Comparison of ENCODE assay signal across 8 cellular contexts in genomic region chr2:43227830-43228280, GRCh38. TPM values are rescaled to one million over a fixed set of nuclear protein-coding genes. Genes with fewer than 3 reads are reported as not detected.
DNase-seq lines count a peak whose midpoint lies in the region; ATAC-seq and TF ChIP-seq lines count a peak whose summit lies in the region.

No MANE protein-coding gene starts in this region.

- peak overlapping the region; percentile 26 to 69 for H2BK12ac ChIP-seq in mesenchymal stem cell (ENCODE audit: low read length in 2 of 2)

- BruUV-seq in HCT116 (replicated peaks; lab: Mats Ljungman, UMichigan) = no TSS peak

- peak overlapping the region; percentile 80 for H2AK5ac ChIP-seq in mesenchymal stem cell (ENCODE audit: low read length, severe bottlenecking)

- TF ChIP-seq POLR2A in HCT116 (IDR thresholded peaks at IDR 0.05; ENCODE audit: borderline replicate concordance, extremely low read depth, insufficient read depth, insufficient read length) = no peak
- no peak for TF ChIP-seq POLR2A in body of pancreas (IDR thresholded peaks at IDR 0.05)

- no peak overlapping the region for H2AFZ ChIP-seq in HCT116 (ENCODE audit: low read depth, low read length, poor library complexity, severe bottlenecking)
- H2AFZ ChIP-seq in mesenchymal stem cell (ENCODE audit: low read depth, low read length) = no peak overlapping the region

- peak overlapping the region; percentile 89 for H2BK120ac ChIP-seq in mesenchymal stem cell (ENCODE audit: low read depth, low read length)

- no peak for ATAC-seq in HCT116
- no peak for ATAC-seq in body of pancreas
- ATAC-seq in aorta (ENCODE audit: low FRiP score) = peak; percentile 0

- DNase-seq in AG09309 (ENCODE audit: low read depth) (no peak), HCT116 (ENCODE audit: low read depth, low spot score) (no peak), body of pancreas (peak in 1 of 4 donors; percentile 69), mesenchymal stem cell (no peak), aorta (no peak), HuH-7 (ENCODE audit: low spot score) (no peak), posterior vena cava (ENCODE audit: low spot score) (no peak), head of caudate nucleus (no peak)

- no peak for TF ChIP-seq RAD21 in HCT116 (IDR thresholded peaks at IDR 0.05; ENCODE audit: low read depth)

- peak overlapping the region; percentile 92 for H3K4me2 ChIP-seq in HCT116 (ENCODE audit: low read length)
- H3K4me2 ChIP-seq in mesenchymal stem cell (ENCODE audit: low read length, poor library complexity, severe bottlenecking) = peak overlapping the region; percentile 96

- H3K23ac ChIP-seq in mesenchymal stem cell (ENCODE audit: low read length in 2 of 2) = no peak overlapping the region

- H3K14ac ChIP-seq in mesenchymal stem cell (ENCODE audit: low read length in 2 of 2) = peak overlapping the region in 1 of 2 experiments; percentile 97

- no peaks in the 10 kb centered on the region for H3K27me3 ChIP-seq in HCT116 (ENCODE audit: insufficient read depth, low read length)
- H3K27me3 ChIP-seq in body of pancreas = no peaks in the 10 kb centered on the region
- H3K27me3 ChIP-seq in mesenchymal stem cell (ENCODE audit: control insufficient read depth in 1 of 2, insufficient read depth in 1 of 2, low read length in 2 of 2) = no peaks in the 10 kb centered on the region
- no peaks in the 10 kb centered on the region for H3K27me3 ChIP-seq in aorta (ENCODE audit: control insufficient read depth in 1 of 2, insufficient read depth in 2 of 2, low read length in 1 of 2)

- H4K20me1 ChIP-seq in HCT116 (ENCODE audit: insufficient read depth) = no peaks in the 10 kb centered on the region

- WGBS in body of pancreas, 2 donors = 1 to 4% methylated on average over 5 to 10 of the region's 10 CpGs
- 8% methylated on average over 9 of the region's 10 CpGs for WGBS in mesenchymal stem cell
- WGBS in aorta, 2 donors = 0% methylated on average over 10 of the region's 10 CpGs

- no peaks in the 10 kb centered on the region for H3K9me2 ChIP-seq in HCT116 (ENCODE audit: insufficient read depth)

- H3K9ac ChIP-seq in HCT116 (ENCODE audit: low read length) = peak overlapping the region; percentile 96
- H3K9ac ChIP-seq in mesenchymal stem cell (ENCODE audit: low read length) = peak overlapping the region; percentile 96

- POLR2A ChIA-PET in HCT116 (lab: Charles Lee) = interaction anchor here (1.2 to 2.4 kb wide), 2 partner anchors 97 to 212 kb away, joined by 3 to 7 read pairs; no protein-coding TSS in a partner anchor

- H3K4me1 ChIP-seq in HCT116 (ENCODE audit: control insufficient read depth in 1 of 2, insufficient read depth in 2 of 2, low read length in 2 of 2) = peaks cover 30 to 35% of the 10 kb centered on the region in 2 experiments
- H3K4me1 ChIP-seq in body of pancreas = peaks cover 27% of the 10 kb centered on the region
- H3K4me1 ChIP-seq in mesenchymal stem cell (ENCODE audit: control insufficient read depth, insufficient read depth, low read depth, low read length) = peaks cover 12% of the 10 kb centered on the region
- H3K4me1 ChIP-seq in aorta (ENCODE audit: control insufficient read depth in 1 of 2, insufficient read depth in 2 of 2, low read length in 2 of 2) = no peaks in the 10 kb centered on the region

- RAD21 ChIA-PET in HCT116 (lab: Charles Lee; ENCODE audit: low non-redundant PET in 1 of 2, low total read pairs in 2 of 2, uncharacterized antibody in 2 of 2, unreplicated experiment in 2 of 2) = interaction anchor here (1.2 to 1.6 kb wide), 2 partner anchors 9 to 97 kb away, joined by 3 to 5 read pairs; no protein-coding TSS in a partner anchor

- CTCF ChIA-PET in HCT116 (lab: Charles Lee) = interaction anchor here (1.4 to 4.1 kb wide), 9 partner anchors 12 to 280 kb away, joined by 4 to 35 read pairs (median 11); no protein-coding TSS in a partner anchor

- H3K79me1 ChIP-seq in mesenchymal stem cell (replicated peaks; ENCODE audit: low read length, poor library complexity, severe bottlenecking) = peaks cover 3% of the 10 kb centered on the region

- TF ChIP-seq CTCF in AG09309 (IDR thresholded peaks at IDR 0.05; ENCODE audit: control insufficient read depth, insufficient read depth, low read depth, low read length, missing control alignments) (no peak), HCT116 (IDR thresholded peaks at IDR 0.05 in 2 of 3, conservative IDR thresholded peaks at IDR 0.05 in 1 of 3; ENCODE audit: borderline replicate concordance in 1 of 3, insufficient read depth in 1 of 3, low read depth in 2 of 3, low read length in 2 of 3) (peak in 2 of 3 experiments; percentile 40 to 42; a peak in 1 of 6 replicates), body of pancreas (IDR thresholded peaks at IDR 0.05) (peak in 1 of 7 experiments; percentile 30)

- H3K27ac ChIP-seq in HCT116 (ENCODE audit: low read depth, low read length) = peak overlapping the region; percentile 93
- H3K27ac ChIP-seq in body of pancreas = peak overlapping the region; percentile 97 to 98 (median 97)
- peak overlapping the region; percentile 6 for H3K27ac ChIP-seq in mesenchymal stem cell (ENCODE audit: low read length, poor library complexity, severe bottlenecking)
- peak overlapping the region; percentile 71 to 94 for H3K27ac ChIP-seq in aorta (ENCODE audit: low read depth in 1 of 2, low read length in 2 of 2)

- peaks cover 10 to 16% of the 10 kb centered on the region in 2 experiments; a peak in 3 of 4 replicates for H3K36me3 ChIP-seq in HCT116 (ENCODE audit: control insufficient read depth in 1 of 2, insufficient read depth in 2 of 2, low read length in 2 of 2)
- peaks cover 1 to 8% of the 10 kb centered on the region in 2 donors for H3K36me3 ChIP-seq in body of pancreas (replicated peaks in 1 of 2; ENCODE audit: insufficient read depth in 1 of 2, low read depth in 2 of 2)
- peaks cover 21 to 32% of the 10 kb centered on the region in 2 experiments for H3K36me3 ChIP-seq in mesenchymal stem cell (ENCODE audit: control insufficient read depth in 1 of 2, insufficient read depth in 2 of 2, low read depth in 1 of 2, low read length in 2 of 2)
- peaks cover 0 to 10% of the 10 kb centered on the region in 2 donors for H3K36me3 ChIP-seq in aorta (ENCODE audit: control insufficient read depth in 1 of 2, insufficient read depth in 2 of 2, low read length in 1 of 2)

- intact Hi-C loops in HCT116 (cut with micrococcal nuclease) (loop anchor here (2.0 to 5.0 kb wide), 5 partner anchors 51 to 369 kb away; no protein-coding TSS in a partner anchor), body of pancreas (cut with DNase I) (no loop called here), aorta (cut with DNase I) (loop anchor here (2.0 to 10.0 kb wide), 8 partner anchors 74 to 1173 kb away; no protein-coding TSS in a partner anchor), posterior vena cava (cut with DNase I) (loop anchor here (5.0 to 10.0 kb wide), 7 partner anchors 203 to 1286 kb away; no protein-coding TSS in a partner anchor), head of caudate nucleus (cut with DNase I) (loop anchor here (2.0 to 5.0 kb wide), 4 partner anchors 127 to 416 kb away; no protein-coding TSS in a partner anchor)

- no peak overlapping the region for H2BK5ac ChIP-seq in mesenchymal stem cell (ENCODE audit: low read depth, low read length, poor library complexity, severe bottlenecking)

- H2BK15ac ChIP-seq in mesenchymal stem cell (ENCODE audit: low read depth, poor library complexity, severe bottlenecking) = peak overlapping the region; percentile 98

- H3K79me2 ChIP-seq in HCT116 (ENCODE audit: insufficient read depth, low read length) = peaks cover 31% of the 10 kb centered on the region

- peak overlapping the region; percentile 97 for H4K91ac ChIP-seq in mesenchymal stem cell (ENCODE audit: low read length)

- H4K8ac ChIP-seq in mesenchymal stem cell (ENCODE audit: low read length) = peak overlapping the region; percentile 94

- peak overlapping the region; percentile 98 for H3K18ac ChIP-seq in mesenchymal stem cell (ENCODE audit: low read depth in 1 of 2, low read length in 2 of 2)

- no peaks in the 10 kb centered on the region for H3K9me3 ChIP-seq in HCT116 (ENCODE audit: control insufficient read depth in 1 of 2, insufficient read depth in 1 of 2, low read depth in 1 of 2, low read length in 2 of 2)
- no peaks in the 10 kb centered on the region for H3K9me3 ChIP-seq in body of pancreas
- H3K9me3 ChIP-seq in mesenchymal stem cell (ENCODE audit: control insufficient read depth, low read length) = no peaks in the 10 kb centered on the region
- no peaks in the 10 kb centered on the region for H3K9me3 ChIP-seq in aorta (ENCODE audit: control insufficient read depth, low read length)

- H3K4me3 ChIP-seq in AG09309 (ENCODE audit: control insufficient read depth, low read depth, low read length) (peak overlapping the region; percentile 76), HCT116 (replicated peaks in 1 of 2; ENCODE audit: low read depth in 1 of 2, low read length in 2 of 2) (peak overlapping the region; percentile 70 to 84), body of pancreas (peak overlapping the region in 1 of 2 donors; percentile 59), mesenchymal stem cell (ENCODE audit: insufficient read depth in 1 of 2, low read depth in 1 of 2, low read length in 2 of 2) (peak overlapping the region; percentile 77 to 89), aorta (ENCODE audit: low read length in 2 of 2) (peak overlapping the region; percentile 44 to 54)

- peak overlapping the region; percentile 89 to 97 for H3K4ac ChIP-seq in mesenchymal stem cell (ENCODE audit: low read depth in 1 of 2, low read length in 2 of 2)

TF ChIP-seq in HCT116, 20 proteins besides CTCF, POLR2A, EP300 and RAD21 (continues in another document):
- TF ChIP-seq SIN3A (IDR thresholded peaks at IDR 0.05; ENCODE audit: low read depth) (no peak), TCF7L2 (IDR thresholded peaks at IDR 0.05; ENCODE audit: borderline replicate concordance, extremely low read depth, insufficient read depth, insufficient read length) (no peak), MAX (IDR thresholded peaks at IDR 0.05) (no peak), ELF1 (IDR thresholded peaks at IDR 0.05; ENCODE audit: borderline replicate concordance, low read depth) (no peak), ZNF274 (IDR thresholded peaks at IDR 0.05; ENCODE audit: low read depth, low read length) (no peak), JUND (IDR thresholded peaks at IDR 0.05) (no peak), ATF3 (IDR thresholded peaks at IDR 0.05) (no peak), ZFX (IDR thresholded peaks at IDR 0.05) (no peak)

RNA-seq across cellular contexts. Expression of gene ZFP36L2, which starts 1.4 kb away (rescaled TPM):
- total RNA-seq in HCT116 (2021; ENCODE audit: unreplicated experiment) = 30.3 TPM
- 15.7 and 29.3 TPM in 2 replicates for polyA plus RNA-seq in HCT116 (2012)
- 100 to 1,000 TPM in 1 of 2 donors, 10 to 100 TPM in 1; 57.1 to 116 TPM for total RNA-seq in body of pancreas
- polyA plus RNA-seq in mesenchymal stem cell (2013, experiment 1 of 2) = 88.2 TPM
- polyA plus RNA-seq in mesenchymal stem cell (2013, experiment 2 of 2) = 85.9 TPM
- total RNA-seq in aorta = 100 to 1,000 TPM; 180 to 231 TPM
- 100 to 1,000 TPM in 1 of 2 donors, 10 to 100 TPM in 1; 71.9 to 118 TPM for polyA plus RNA-seq in aorta
- total RNA-seq in posterior vena cava = 100 to 1,000 TPM; 123 to 148 TPM

Comparison
In these comparisons a context has a peak if more than half of its experiments do, and no peak if none do; other contexts are left out.
1. H3K27ac ChIP-seq: peak in every context shown above with its lines; median percentile 97 in body of pancreas; 93 in HCT116; 82 in aorta; 6 in mesenchymal stem cell.